Comparison of ENCODE assay signal across 9 cellular contexts in the genomic region with DNA sequence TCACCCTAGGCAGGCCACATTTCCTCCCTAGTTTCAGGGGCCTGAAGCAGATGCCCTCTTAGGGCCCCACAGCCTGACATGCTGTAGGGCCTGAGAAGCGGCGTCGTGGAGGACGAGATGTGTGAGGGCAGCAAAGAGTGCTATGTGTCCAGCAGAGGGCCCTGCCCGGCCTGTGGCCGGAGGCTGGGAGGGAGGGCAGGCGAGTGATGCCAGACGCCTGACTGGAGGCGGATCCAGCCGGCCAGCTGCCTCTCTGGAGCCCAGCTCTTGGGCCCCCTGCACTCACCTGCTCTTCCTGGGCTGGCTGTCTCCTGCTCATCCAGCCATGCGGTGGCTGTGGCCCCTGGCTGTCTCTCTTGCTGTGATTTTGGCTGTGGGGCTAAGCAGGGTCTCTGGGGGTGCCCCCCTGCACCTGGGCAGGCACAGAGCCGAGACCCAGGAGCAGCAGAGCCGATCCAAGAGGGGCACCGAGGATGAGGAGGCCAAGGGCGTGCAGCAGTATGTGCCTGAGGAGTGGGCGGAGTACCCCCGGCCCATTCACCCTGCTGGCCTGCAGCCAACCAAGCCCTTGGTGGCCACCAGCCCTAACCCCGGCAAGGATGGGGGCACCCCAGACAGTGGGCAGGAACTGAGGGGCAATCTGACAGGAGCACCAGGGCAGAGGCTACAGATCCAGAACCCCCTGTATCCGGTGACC. TPM values are rescaled to one million over a fixed set of nuclear protein-coding genes. Genes with fewer than 3 reads are reported as not detected.
DNase-seq lines count a peak whose midpoint lies in the region; ATAC-seq and TF ChIP-seq lines count a peak whose summit lies in the region.
"Had no signal": no experiment of that assay in that cellular context is flagged by ENCODE, and none has a peak within 500 bp of the region (broad histone marks: within the 10 kb centered on the region; RNA-seq: fewer than 3 reads in every experiment).

A gene with protein sequence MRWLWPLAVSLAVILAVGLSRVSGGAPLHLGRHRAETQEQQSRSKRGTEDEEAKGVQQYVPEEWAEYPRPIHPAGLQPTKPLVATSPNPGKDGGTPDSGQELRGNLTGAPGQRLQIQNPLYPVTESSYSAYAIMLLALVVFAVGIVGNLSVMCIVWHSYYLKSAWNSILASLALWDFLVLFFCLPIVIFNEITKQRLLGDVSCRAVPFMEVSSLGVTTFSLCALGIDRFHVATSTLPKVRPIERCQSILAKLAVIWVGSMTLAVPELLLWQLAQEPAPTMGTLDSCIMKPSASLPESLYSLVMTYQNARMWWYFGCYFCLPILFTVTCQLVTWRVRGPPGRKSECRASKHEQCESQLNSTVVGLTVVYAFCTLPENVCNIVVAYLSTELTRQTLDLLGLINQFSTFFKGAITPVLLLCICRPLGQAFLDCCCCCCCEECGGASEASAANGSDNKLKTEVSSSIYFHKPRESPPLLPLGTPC (plus strand): TSS at position 279 of the 697 bp plus-strand sequence. CDS start 47 bp downstream, at position 326.

- no peaks in the 10 kb centered on the region for H3K9me3 ChIP-seq in breast epithelium
- no peaks in the 10 kb centered on the region for H3K9me3 ChIP-seq in aorta (ENCODE audit: control insufficient read depth, low read length)
- H3K9me3 ChIP-seq in suprapubic skin = no peaks in the 10 kb centered on the region

- no peaks in the 10 kb centered on the region for H3K27me3 ChIP-seq in breast epithelium
- no peaks in the 10 kb centered on the region for H3K27me3 ChIP-seq in aorta (ENCODE audit: control insufficient read depth in 1 of 2, insufficient read depth in 2 of 2, low read length in 1 of 2)
- H3K27me3 ChIP-seq in suprapubic skin = no peaks in the 10 kb centered on the region

- no peak within 1 kb of the TSS for H3K4me3 ChIP-seq in breast epithelium
- H3K4me3 ChIP-seq in aorta (ENCODE audit: low read length in 2 of 2) = no peak within 1 kb of the TSS
- H3K4me3 ChIP-seq in suprapubic skin = no peak within 1 kb of the TSS

- intact Hi-C loops in breast epithelium (cut with DNase I; ENCODE audit: low total_unique reads) (no loop called here), aorta (cut with DNase I) (no loop called here)

- ATAC-seq in left lobe of liver (peak; percentile 76), aorta (ENCODE audit: low FRiP score) (peak; percentile 70)

- H3K4me1 ChIP-seq in breast epithelium (no peaks in the 10 kb centered on the region), aorta (ENCODE audit: control insufficient read depth in 1 of 2, insufficient read depth in 2 of 2, low read length in 2 of 2) (no peaks in the 10 kb centered on the region), suprapubic skin (peaks cover 5% of the 10 kb centered on the region)

- H3K27ac ChIP-seq in breast epithelium = no peak within 1 kb of the TSS
- H3K27ac ChIP-seq in aorta (ENCODE audit: low read depth in 1 of 2, low read length in 2 of 2) = no peak within 1 kb of the TSS
- H3K27ac ChIP-seq in suprapubic skin = no peak within 1 kb of the TSS

- 42 to 45% methylated on average over 18 to 19 of the region's 19 CpGs for WGBS in aorta, 2 donors
- WGBS in suprapubic skin = 43% methylated on average over 4 of the region's 19 CpGs

- TF ChIP-seq POLR2A in breast epithelium (IDR thresholded peaks at IDR 0.05) (no peak), suprapubic skin (IDR thresholded peaks at IDR 0.05) (no peak)

- H3K36me3 ChIP-seq in breast epithelium (no peaks in the 10 kb centered on the region), aorta (ENCODE audit: control insufficient read depth in 1 of 2, insufficient read depth in 2 of 2, low read length in 1 of 2) (no peaks in the 10 kb centered on the region), suprapubic skin (no peaks in the 10 kb centered on the region)

- peak in 2 of 3 donors; percentile 32 to 37 for TF ChIP-seq CTCF in breast epithelium (IDR thresholded peaks at IDR 0.05)
- no peak for TF ChIP-seq CTCF in suprapubic skin (IDR thresholded peaks at IDR 0.05)

- no peak for TF ChIP-seq EP300 in suprapubic skin (IDR thresholded peaks at IDR 0.05)

- DNase-seq in NCI-H1417 (lab: John Stamatoyannopoulos, UW) (peak in 2 of 3 experiments; percentile 16 to 48), NCI-H1417 treated with DMSO at 0.1 percent for 48 hours (lab: John Stamatoyannopoulos, UW) (no peak), breast epithelium (ENCODE audit: low spot score in 2 of 2) (no peak), left lobe of liver (ENCODE audit: low spot score) (no peak), aorta (peak in 1 of 2 donors; percentile 87), SKM-1 (lab: John Stamatoyannopoulos, UW; ENCODE audit: unreplicated experiment) (no peak), suprapubic skin (ENCODE audit: low spot score in 2 of 2) (no peak)
- DNase-seq in activated effector memory CD4-positive, alpha-beta T cell treated with Interleukin-2 at 50 U/mL for 16 hours = no peak

RNA-seq across cellular contexts. Expression of the gene that starts here (rescaled TPM):
- total RNA-seq in breast epithelium = not detected
- total RNA-seq in left lobe of liver = not detected
- under 1 TPM in 1 of 2 donors, not detected in 1; 0.06 TPM for total RNA-seq in aorta
- not detected for polyA plus RNA-seq in aorta
- total RNA-seq in suprapubic skin = not detected
- total RNA-seq: activated CD8-positive, alpha-beta memory T cell treated with anti-CD3 and anti-CD28 coated beads for 36 hours had no signal

Comparison
In these comparisons a context has a peak if more than half of its experiments do, and no peak if none do; other contexts are left out.
1. DNase-seq: peak in NCI-H1417 (2 of 3); none in NCI-H1417 treated with DMSO at 0.1 percent for 48 hours (single experiment), breast epithelium (0 of 2), left lobe of liver (single experiment), SKM-1 (single experiment), suprapubic skin (0 of 2) and activated effector memory CD4-positive, alpha-beta T cell treated with Interleukin-2 at 50 U/mL for 16 hours (single experiment).
2. Peak in ATAC-seq in left lobe of liver; RNA of the gene not detected or under 1 TPM.
3. Peak in ATAC-seq in aorta; RNA of the gene not detected or under 1 TPM.
4. CTCF ChIP-seq: peak in breast epithelium (2 of 3); none in suprapubic skin (0 of 2).